ENCODE assay signal across 20 cellular contexts in the genomic region with DNA sequence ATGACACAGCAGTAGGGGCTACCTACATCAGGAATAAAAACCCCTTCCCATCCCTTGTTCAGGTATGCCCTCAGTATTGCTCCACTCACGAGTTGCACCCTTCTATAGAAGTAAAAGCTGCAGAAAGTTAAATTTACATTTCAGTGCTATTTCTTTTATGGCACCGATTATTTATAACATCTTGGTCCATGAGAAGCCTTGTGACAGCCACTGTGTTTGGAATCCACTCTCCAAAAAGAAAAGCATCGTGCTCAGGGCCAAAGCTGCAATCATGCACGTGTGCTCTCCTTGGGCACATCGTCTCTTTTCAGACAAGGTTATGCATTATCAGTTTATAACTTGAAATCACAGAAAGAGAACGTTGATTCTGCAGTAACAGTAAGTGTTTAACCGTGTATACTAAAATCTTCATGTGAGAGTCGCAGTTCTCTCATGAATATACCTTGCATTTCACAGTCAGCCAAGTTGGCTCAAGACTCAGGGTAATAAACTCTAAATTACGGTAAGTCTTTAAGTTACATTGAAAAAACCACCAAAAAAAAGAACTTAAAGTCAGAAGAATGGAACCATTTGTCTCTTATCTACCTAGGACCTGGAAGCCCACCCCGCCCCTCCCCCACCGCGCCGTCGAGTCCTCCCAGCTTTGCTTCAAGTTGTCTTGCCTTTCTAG.
DNase-seq lines count a peak whose midpoint lies in the region; ATAC-seq, FAIRE-seq and TF ChIP-seq lines count a peak whose summit lies in the region.
"Had no signal": no experiment of that assay in that cellular context is flagged by ENCODE, and none has a peak within 500 bp of the region (broad histone marks: within the 10 kb centered on the region; RNA-seq: fewer than 3 reads in every experiment).

No MANE protein-coding gene starts in this region.

- H3K36me3 Mint-ChIP-seq in Calu3 (ENCODE audit: insufficient read depth, unreplicated experiment): peaks cover 16% of the 10 kb centered on the region
- H3K36me3 Mint-ChIP-seq in WTC11: no peaks in the 10 kb centered on the region
- H3K36me3 Mint-ChIP-seq: CD4-positive, CD25-positive, alpha-beta regulatory T cell; natural killer cell treated with Interleukin-12 subunit alpha and Interleukin-12 subunit beta and Interleukin-15 and Interleukin-18, amount 100 ng/mL, for 72 hours; stimulated activated naive B cell treated with anti-CD40 and anti-IgM and Interleukin-4, amounts not matched to agents 10 μg/mL and 1 μg/mL and 100 μg/mL, for 72 hours had no signal

- H3K4me3 ChIP-seq in A549 (no peak overlapping the region), right cardiac atrium (ENCODE audit: low read length) (no peak overlapping the region)
- H3K4me3 ChIP-seq: gastroesophageal sphincter, lower lobe of right lung, SJSA1 had no signal

- intact Hi-C loops in Calu3 (cut with micrococcal nuclease; ENCODE audit: unreplicated experiment) (no loop called here), right cardiac atrium (cut with DNase I) (no loop called here)

- peak overlapping the region; percentile 74 for H3K4me2 ChIP-seq in A549

- H3K9me3 ChIP-seq in A549 (no peaks in the 10 kb centered on the region), right cardiac atrium (ENCODE audit: control insufficient read depth, low read length) (no peaks in the 10 kb centered on the region)
- H3K9me3 ChIP-seq: gastroesophageal sphincter, lower lobe of right lung, SJSA1 had no signal

- DNase-seq in A549 (ENCODE audit: low read depth in 1 of 2, low spot score in 1 of 2) (no peak), Calu3 (no peak), WTC11 (ENCODE audit: low spot score) (no peak), epithelial cell of prostate (ENCODE audit: low read depth, low spot score) (no peak), right cardiac atrium (no peak)
- DNase-seq: activated gamma-delta T cell; caudate nucleus; lower lobe of right lung; NCI-H1092; NCI-H187; NCI-H2171 treated with DMSO at 0.1 percent for 48 hours; NCI-H524 treated with DMSO at 0.1 percent for 48 hours; retina; stimulated activated naive B cell treated with anti-CD40 and anti-IgM and Interleukin-4, amounts not matched to agents 10 μg/mL and 1 μg/mL and 100 μg/mL, for 72 hours had no signal

- no peak for FAIRE-seq in A549 (lab: Jason Lieb, UNC)

- TF ChIP-seq EP300 in A549 (IDR thresholded peaks at IDR 0.05): no peak

- H3K4me3 Mint-ChIP-seq in Calu3 (ENCODE audit: low read depth, unreplicated experiment) (peak overlapping the region; percentile 36), WTC11 (no peak overlapping the region)
- H3K4me3 Mint-ChIP-seq: natural killer cell treated with Interleukin-12 subunit alpha and Interleukin-12 subunit beta and Interleukin-15 and Interleukin-18, amount 100 ng/mL, for 72 hours; stimulated activated naive B cell treated with anti-CD40 and anti-IgM and Interleukin-4, amounts not matched to agents 10 μg/mL and 1 μg/mL and 100 μg/mL, for 72 hours had no signal

- no peak; a peak in 1 of 5 replicates for TF ChIP-seq RAD21 in A549 (conservative IDR thresholded peaks at IDR 0.05 in 1 of 2, IDR thresholded peaks at IDR 0.05 in 1 of 2)

- peaks cover 64% of the 10 kb centered on the region for H3K4me1 Mint-ChIP-seq in Calu3 (ENCODE audit: low read depth, unreplicated experiment)
- peaks cover 29% of the 10 kb centered on the region for H3K4me1 Mint-ChIP-seq in WTC11

- BruUV-seq in Calu3 (replicated peaks; lab: Mats Ljungman, UMichigan): no TSS peak

- CTCF ChIA-PET in A549 (lab: Yijun Ruan, JAX) (interaction anchor here (1.0 to 2.1 kb wide), 2 partner anchors 16 to 41 kb away, joined by 3 to 6 read pairs; no protein-coding TSS in a partner anchor), Calu3 (lab: Charles Lee) (no interaction called here), WTC11 (lab: Charles Lee) (no interaction called here)

- TF ChIP-seq POLR2A in A549 (IDR thresholded peaks at IDR 0.05; ENCODE audit: low read length): no peak

- ATAC-seq in A549 (no peak), WTC11 (no peak), GM19455 (IDR thresholded peaks at IDR 0.05; ENCODE audit: unreplicated experiment) (no peak), right cardiac atrium (no peak), HG02938 (IDR thresholded peaks at IDR 0.05; ENCODE audit: unreplicated experiment) (no peak)
- ATAC-seq: gastroesophageal sphincter; lower lobe of right lung; natural killer cell treated with Interleukin-12 subunit alpha and Interleukin-12 subunit beta and Interleukin-15 and Interleukin-18, amount 100 ng/mL, for 72 hours had no signal

- no peaks in the 10 kb centered on the region for H3K9me3 Mint-ChIP-seq in Calu3 (ENCODE audit: low read depth, unreplicated experiment)
- H3K9me3 Mint-ChIP-seq in WTC11: 0 out of 2 replicates have a peak, but pooled peaks cover 2% of the 10 kb centered on the region
- H3K9me3 Mint-ChIP-seq: CD4-positive, CD25-positive, alpha-beta regulatory T cell; natural killer cell treated with Interleukin-12 subunit alpha and Interleukin-12 subunit beta and Interleukin-15 and Interleukin-18, amount 100 ng/mL, for 72 hours had no signal

- H3K4me1 ChIP-seq in A549: peaks cover 40% of the 10 kb centered on the region
- H3K4me1 ChIP-seq in right cardiac atrium (ENCODE audit: control insufficient read depth, insufficient read depth, low read length): no peaks in the 10 kb centered on the region
- H3K4me1 ChIP-seq: gastroesophageal sphincter, lower lobe of right lung, SJSA1 had no signal

- peak overlapping the region; percentile 97 for H3K27ac Mint-ChIP-seq in Calu3 (ENCODE audit: unreplicated experiment)
- no peak overlapping the region for H3K27ac Mint-ChIP-seq in WTC11
- H3K27ac Mint-ChIP-seq: natural killer cell treated with Interleukin-12 subunit alpha and Interleukin-12 subunit beta and Interleukin-15 and Interleukin-18, amount 100 ng/mL, for 72 hours had no signal

- H3K27ac ChIP-seq in A549: peak overlapping the region; percentile 93 to 95
- peak overlapping the region; percentile 70 for H3K27ac ChIP-seq in epithelial cell of prostate
- H3K27ac ChIP-seq in right cardiac atrium (ENCODE audit: low read length): no peak overlapping the region
- H3K27ac ChIP-seq: gastroesophageal sphincter, lower lobe of right lung, SJSA1 had no signal

- H3K27me3 ChIP-seq in right cardiac atrium (ENCODE audit: control insufficient read depth, insufficient read depth): no peaks in the 10 kb centered on the region
- H3K27me3 ChIP-seq: SJSA1 had no signal

- 70% methylated on average over 14 of the region's 14 CpGs for WGBS in A549 (ENCODE audit: missing lambda C conversion rate)
- 83% methylated on average over 14 of the region's 14 CpGs for WGBS in right cardiac atrium

- TF ChIP-seq CTCF in A549 (IDR thresholded peaks at IDR 0.05): no peak
- TF ChIP-seq CTCF in Calu3 (IDR thresholded peaks at IDR 0.05; ENCODE audit: unreplicated experiment): no peak
- TF ChIP-seq CTCF in WTC11 (IDR thresholded peaks at IDR 0.05): no peak

- H3K27me3 Mint-ChIP-seq in Calu3 (ENCODE audit: unreplicated experiment): no peaks in the 10 kb centered on the region
- peaks cover 4% of the 10 kb centered on the region; the same call in 1 of the 2 replicates for H3K27me3 Mint-ChIP-seq in WTC11 (ENCODE audit: low read depth)

- POLR2A ChIA-PET in A549 (lab: Yijun Ruan, JAX) (interaction anchor here (1.2 kb wide), 1 partner anchor 189 kb away, joined by 3 read pairs; a partner anchor contains a TSS), WTC11 (lab: Charles Lee) (interaction anchor here (0.6 kb wide), 1 partner anchor 117 kb away, joined by 3 read pairs; no protein-coding TSS in a partner anchor)

TF ChIP-seq in A549, 52 proteins besides CTCF, POLR2A, EP300 and RAD21 (continues in another document):
- TF ChIP-seq RARB (CRISPR knock-in tag; IDR thresholded peaks at IDR 0.05): no peak
- TF ChIP-seq ZC3H11A (IDR thresholded peaks at IDR 0.05): no peak
- TF ChIP-seq EHF (CRISPR knock-in tag; IDR thresholded peaks at IDR 0.05): peak; percentile 56; the same call in 1 of the 2 replicates
- no peak for TF ChIP-seq FOXS1 (CRISPR knock-in tag; IDR thresholded peaks at IDR 0.05)
- TF ChIP-seq MAFK (IDR thresholded peaks at IDR 0.05; ENCODE audit: partially characterized antibody): peak; percentile 0
- no peak for TF ChIP-seq KDM1A (IDR thresholded peaks at IDR 0.05; ENCODE audit: low read depth)
- TF ChIP-seq CHD2 (IDR thresholded peaks at IDR 0.05; ENCODE audit: low read length, partially characterized antibody): no peak
- TF ChIP-seq, protein P1, sequence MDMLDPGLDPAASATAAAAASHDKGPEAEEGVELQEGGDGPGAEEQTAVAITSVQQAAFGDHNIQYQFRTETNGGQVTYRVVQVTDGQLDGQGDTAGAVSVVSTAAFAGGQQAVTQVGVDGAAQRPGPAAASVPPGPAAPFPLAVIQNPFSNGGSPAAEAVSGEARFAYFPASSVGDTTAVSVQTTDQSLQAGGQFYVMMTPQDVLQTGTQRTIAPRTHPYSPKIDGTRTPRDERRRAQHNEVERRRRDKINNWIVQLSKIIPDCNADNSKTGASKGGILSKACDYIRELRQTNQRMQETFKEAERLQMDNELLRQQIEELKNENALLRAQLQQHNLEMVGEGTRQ (IDR thresholded peaks at IDR 0.05): no peak
- no peak for TF ChIP-seq CEBPB (IDR thresholded peaks at IDR 0.05)
- no peak for TF ChIP-seq ESRRA (IDR thresholded peaks at IDR 0.05; ENCODE audit: borderline replicate concordance, low read length)
- no peak for TF ChIP-seq BHLHE40 (IDR thresholded peaks at IDR 0.05; ENCODE audit: low read depth, low read length)

TF ChIP-seq in WTC11, 78 proteins besides CTCF, POLR2A, EP300 and RAD21 (continues in another document):
- TF ChIP-seq NR1H2 (CRISPR knock-in tag; IDR thresholded peaks at IDR 0.05) (no peak), ZNF416 (CRISPR knock-in tag; IDR thresholded peaks at IDR 0.05) (no peak)
- TF ChIP-seq, protein P2, sequence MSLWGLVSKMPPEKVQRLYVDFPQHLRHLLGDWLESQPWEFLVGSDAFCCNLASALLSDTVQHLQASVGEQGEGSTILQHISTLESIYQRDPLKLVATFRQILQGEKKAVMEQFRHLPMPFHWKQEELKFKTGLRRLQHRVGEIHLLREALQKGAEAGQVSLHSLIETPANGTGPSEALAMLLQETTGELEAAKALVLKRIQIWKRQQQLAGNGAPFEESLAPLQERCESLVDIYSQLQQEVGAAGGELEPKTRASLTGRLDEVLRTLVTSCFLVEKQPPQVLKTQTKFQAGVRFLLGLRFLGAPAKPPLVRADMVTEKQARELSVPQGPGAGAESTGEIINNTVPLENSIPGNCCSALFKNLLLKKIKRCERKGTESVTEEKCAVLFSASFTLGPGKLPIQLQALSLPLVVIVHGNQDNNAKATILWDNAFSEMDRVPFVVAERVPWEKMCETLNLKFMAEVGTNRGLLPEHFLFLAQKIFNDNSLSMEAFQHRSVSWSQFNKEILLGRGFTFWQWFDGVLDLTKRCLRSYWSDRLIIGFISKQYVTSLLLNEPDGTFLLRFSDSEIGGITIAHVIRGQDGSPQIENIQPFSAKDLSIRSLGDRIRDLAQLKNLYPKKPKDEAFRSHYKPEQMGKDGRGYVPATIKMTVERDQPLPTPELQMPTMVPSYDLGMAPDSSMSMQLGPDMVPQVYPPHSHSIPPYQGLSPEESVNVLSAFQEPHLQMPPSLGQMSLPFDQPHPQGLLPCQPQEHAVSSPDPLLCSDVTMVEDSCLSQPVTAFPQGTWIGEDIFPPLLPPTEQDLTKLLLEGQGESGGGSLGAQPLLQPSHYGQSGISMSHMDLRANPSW (CRISPR knock-in tag; conservative IDR thresholded peaks at IDR 0.05; ENCODE audit: low read depth): no peak
